ENCODE assay signal across 8 cellular contexts in the genomic region with DNA sequence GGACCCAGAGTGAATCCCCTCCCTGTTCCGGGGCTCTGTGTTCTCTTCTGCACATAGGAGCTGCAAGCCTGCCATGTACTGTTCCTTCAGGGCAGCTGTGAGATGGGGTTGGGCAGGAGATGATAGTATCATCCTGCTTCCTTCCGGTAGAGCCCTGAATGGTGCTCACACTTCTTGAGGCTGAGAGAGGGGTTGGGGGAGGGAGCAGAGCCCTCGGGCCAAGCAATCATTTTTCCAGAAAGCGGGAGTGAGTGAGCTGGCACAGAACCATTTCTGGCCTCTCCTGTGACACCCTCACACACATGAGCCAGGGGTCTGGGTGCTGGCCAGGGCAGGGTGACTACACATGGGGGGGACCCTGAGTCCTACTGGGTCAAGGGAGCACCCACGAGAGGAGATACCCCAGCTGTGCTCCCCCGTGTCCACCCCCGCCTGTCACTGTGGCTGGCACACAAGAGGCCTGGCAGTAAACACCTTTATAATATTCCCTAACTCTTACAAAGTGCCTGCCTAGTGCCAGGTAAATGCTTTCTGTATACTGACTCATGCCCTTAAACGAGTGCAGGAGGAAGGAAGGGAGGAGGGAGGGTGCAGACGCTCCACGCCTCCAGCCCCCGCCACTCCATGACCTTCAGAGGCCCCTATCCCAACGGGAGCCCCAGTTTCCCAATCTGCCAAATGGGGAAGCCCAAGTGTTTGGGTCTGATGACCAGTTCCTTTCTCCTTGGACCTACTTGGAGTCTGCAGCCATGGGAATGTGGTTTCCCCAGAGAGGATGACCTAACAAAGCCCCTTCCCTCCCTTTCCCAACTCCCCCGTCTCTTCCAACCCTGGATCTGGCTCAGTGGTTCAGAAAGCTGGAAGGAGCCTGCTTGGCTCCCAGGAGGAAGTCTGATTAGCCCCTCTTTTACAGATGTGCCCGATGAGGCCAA. TPM values are rescaled to one million over a fixed set of nuclear protein-coding genes. Genes with fewer than 3 reads are reported as not detected.
DNase-seq lines count a peak whose midpoint lies in the region; ATAC-seq, FAIRE-seq and TF ChIP-seq lines count a peak whose summit lies in the region.

No MANE protein-coding gene starts in this region.

- DNase-seq in GM18507 (ENCODE audit: extremely low spot score, insufficient read length, low read depth) (no peak), stomach (no peak), NCI-H146 (lab: John Stamatoyannopoulos, UW) (no peak), DMS114 treated with DMSO at 0.1 percent for 48 hours (lab: John Stamatoyannopoulos, UW; ENCODE audit: unreplicated experiment) (no peak)
- DNase-seq in activated CD4-positive, alpha-beta memory T cell treated with anti-CD3 and anti-CD28 coated beads, Interleukin-2, amount 10 ng/mL, durations not matched to agents 7 days and 5 days: peak; percentile 72

- peak overlapping the region; percentile 93 for H3K27ac Mint-ChIP-seq in activated CD4-positive, alpha-beta memory T cell treated with anti-CD3 and anti-CD28 coated beads, Interleukin-2, amount 10 ng/mL, durations not matched to agents 7 days and 5 days

- H3K27ac ChIP-seq in HUES48 (ENCODE audit: low read depth, low read length) (peak overlapping the region; percentile 34), gastroesophageal sphincter (peak overlapping the region in 3 of 4 donors; percentile 48 to 58 (median 54)), stomach (peak overlapping the region; percentile 16 to 83 (median 71))

- H3K9me3 Mint-ChIP-seq in activated CD4-positive, alpha-beta memory T cell treated with anti-CD3 and anti-CD28 coated beads, Interleukin-2, amount 10 ng/mL, durations not matched to agents 7 days and 5 days: no peaks in the 10 kb centered on the region

- H3K4me3 ChIP-seq in HUES48 (ENCODE audit: low read depth, low read length) (no peak overlapping the region), gastroesophageal sphincter (no peak overlapping the region), stomach (peak overlapping the region in 1 of 4 donors; percentile 11)

- no peak for TF ChIP-seq CTCF in gastroesophageal sphincter (IDR thresholded peaks at IDR 0.05)
- no peak for TF ChIP-seq CTCF in stomach (IDR thresholded peaks at IDR 0.05)

- peaks cover 94% of the 10 kb centered on the region for H3K4me1 Mint-ChIP-seq in activated CD4-positive, alpha-beta memory T cell treated with anti-CD3 and anti-CD28 coated beads, Interleukin-2, amount 10 ng/mL, durations not matched to agents 7 days and 5 days

- POLR2A ChIA-PET in activated CD4-positive, alpha-beta memory T cell treated with anti-CD3 and anti-CD28 coated beads, Interleukin-2, amount 10 ng/mL, durations not matched to agents 7 days and 5 days (lab: Charles Lee): interaction anchor here (1.0 to 17.7 kb wide), 7 partner anchors 9 to 216 kb away, joined by 3 to 633 read pairs (median 5); a partner anchor contains a TSS

- peaks cover 90% of the 10 kb centered on the region for H3K36me3 Mint-ChIP-seq in activated CD4-positive, alpha-beta memory T cell treated with anti-CD3 and anti-CD28 coated beads, Interleukin-2, amount 10 ng/mL, durations not matched to agents 7 days and 5 days (ENCODE audit: low read depth)

- intact Hi-C loops in stomach (cut with DNase I; ENCODE audit: low total_unique reads): no loop called here

- 40 to 42% methylated on average over 2 to 3 of the region's 14 CpGs for WGBS in gastroesophageal sphincter (ENCODE audit: low coverage in 1 of 2), 2 donors
- 42 to 66% (median 56%) methylated on average over 13 to 14 of the region's 14 CpGs for WGBS in stomach, 5 donors

- peak overlapping the region; percentile 71 for H3K4me3 Mint-ChIP-seq in activated CD4-positive, alpha-beta memory T cell treated with anti-CD3 and anti-CD28 coated beads, Interleukin-2, amount 10 ng/mL, durations not matched to agents 7 days and 5 days

- H3K27me3 Mint-ChIP-seq in activated CD4-positive, alpha-beta memory T cell treated with anti-CD3 and anti-CD28 coated beads, Interleukin-2, amount 10 ng/mL, durations not matched to agents 7 days and 5 days: no peaks in the 10 kb centered on the region

- no peaks in the 10 kb centered on the region for H3K9me3 ChIP-seq in HUES48 (ENCODE audit: control insufficient read depth, insufficient read depth, low read length)
- H3K9me3 ChIP-seq in gastroesophageal sphincter: no peaks in the 10 kb centered on the region
- H3K9me3 ChIP-seq in stomach: no peaks in the 10 kb centered on the region

- H3K9ac ChIP-seq in HUES48 (ENCODE audit: low read depth, low read length): no peak overlapping the region

- H3K4me1 ChIP-seq in HUES48 (ENCODE audit: control insufficient read depth, insufficient read depth, low read length): peaks cover 45% of the 10 kb centered on the region
- H3K4me1 ChIP-seq in gastroesophageal sphincter: peaks cover 0 to 32% (median 4%) of the 10 kb centered on the region in 3 donors
- peaks cover 19 to 95% (median 30%) of the 10 kb centered on the region in 4 donors for H3K4me1 ChIP-seq in stomach

- TF ChIP-seq EP300 in gastroesophageal sphincter (IDR thresholded peaks at IDR 0.05): no peak
- no peak for TF ChIP-seq EP300 in stomach (IDR thresholded peaks at IDR 0.05)

- FAIRE-seq in GM18507 (lab: Jason Lieb, UNC): peak; percentile 93

- H3K36me3 ChIP-seq in HUES48 (ENCODE audit: control insufficient read depth, insufficient read depth, low read length) (peaks cover 30% of the 10 kb centered on the region), gastroesophageal sphincter (peaks cover 0 to 65% of the 10 kb centered on the region in 2 donors), stomach (peaks cover 34 to 96% (median 90%) of the 10 kb centered on the region in 4 donors)

- peak; percentile 37 for ATAC-seq in gastroesophageal sphincter
- ATAC-seq in GM18858 (IDR thresholded peaks at IDR 0.05; ENCODE audit: unreplicated experiment): no peak

- TF ChIP-seq POLR2A in gastroesophageal sphincter (IDR thresholded peaks at IDR 0.05): no peak
- no peak for TF ChIP-seq POLR2A in stomach (IDR thresholded peaks at IDR 0.05)

- CTCF ChIA-PET in activated CD4-positive, alpha-beta memory T cell treated with anti-CD3 and anti-CD28 coated beads, Interleukin-2, amount 10 ng/mL, durations not matched to agents 7 days and 5 days (lab: Charles Lee): interaction anchor here (0.7 to 1.7 kb wide), 8 partner anchors 8 to 220 kb away, joined by 3 to 33 read pairs (median 4); a partner anchor contains a TSS

- no peaks in the 10 kb centered on the region for H3K27me3 ChIP-seq in HUES48 (ENCODE audit: control insufficient read depth, insufficient read depth, low read length)
- no peaks in the 10 kb centered on the region for H3K27me3 ChIP-seq in gastroesophageal sphincter
- no peaks in the 10 kb centered on the region for H3K27me3 ChIP-seq in stomach

RNA-seq across cellular contexts. Expression of a gene that starts 15.5 kb away (rescaled TPM):
- total RNA-seq in activated CD4-positive, alpha-beta memory T cell treated with anti-CD3 and anti-CD28 coated beads, Interleukin-2, amount 10 ng/mL, durations not matched to agents 7 days and 5 days: 100 to 1,000 TPM; 350 to 355 TPM
- total RNA-seq in gastroesophageal sphincter (10 to 100 TPM in 3 of 4 donors, 1 to 10 TPM in 1; 8.8 to 24.3 (median 19.0) TPM), stomach (10 to 100 TPM; 13.4 to 85.8 (median 31.0) TPM)
- polyA plus RNA-seq in stomach: 10 to 100 TPM; 12.2 to 13.6 (median 12.3) TPM

RNA-seq across cellular contexts. Expression of a gene that starts 42.6 kb away (rescaled TPM):
- not detected for total RNA-seq in activated CD4-positive, alpha-beta memory T cell treated with anti-CD3 and anti-CD28 coated beads, Interleukin-2, amount 10 ng/mL, durations not matched to agents 7 days and 5 days
- total RNA-seq in gastroesophageal sphincter (not detected), stomach (1 to 10 TPM in 2 of 5 donors, not detected in 3; 1.2 to 2.0 TPM)
- polyA plus RNA-seq in stomach: 10 to 100 TPM in 1 of 3 donors, 1 to 10 TPM in 1, not detected in 1; 4.9 to 17.1 TPM

RNA-seq across cellular contexts. Expression of a gene that starts 49.4 kb away (rescaled TPM):
- total RNA-seq in activated CD4-positive, alpha-beta memory T cell treated with anti-CD3 and anti-CD28 coated beads, Interleukin-2, amount 10 ng/mL, durations not matched to agents 7 days and 5 days: not detected
- 1 to 10 TPM in 1 of 4 donors, not detected in 3; 1.6 TPM for total RNA-seq in gastroesophageal sphincter
- 1 to 10 TPM in 2 of 5 donors, not detected in 3; 1.6 to 2.2 TPM for total RNA-seq in stomach
- polyA plus RNA-seq in stomach: 10 to 100 TPM in 1 of 3 donors, 1 to 10 TPM in 2; 2.9 to 14.8 (median 3.9) TPM

Comparison
In these comparisons a context has a peak if more than half of its experiments do, and no peak if none do; other contexts are left out.
1. RNA of a gene that starts 15.5 kb away (total RNA-seq): 350 to 355 TPM in activated CD4-positive, alpha-beta memory T cell treated with anti-CD3 and anti-CD28 coated beads, Interleukin-2, amount 10 ng/mL, durations not matched to agents 7 days and 5 days; 13.4 to 85.8 TPM in stomach and 8.8 to 24.3 TPM in gastroesophageal sphincter; every median in the first group is over 4 times any median in the second.
2. Peak in every context shown above with its lines, with median percentiles within 50 percentile points of each other: H3K27ac ChIP-seq.